ENCODE assay signal across 22 cellular contexts in the genomic region with DNA sequence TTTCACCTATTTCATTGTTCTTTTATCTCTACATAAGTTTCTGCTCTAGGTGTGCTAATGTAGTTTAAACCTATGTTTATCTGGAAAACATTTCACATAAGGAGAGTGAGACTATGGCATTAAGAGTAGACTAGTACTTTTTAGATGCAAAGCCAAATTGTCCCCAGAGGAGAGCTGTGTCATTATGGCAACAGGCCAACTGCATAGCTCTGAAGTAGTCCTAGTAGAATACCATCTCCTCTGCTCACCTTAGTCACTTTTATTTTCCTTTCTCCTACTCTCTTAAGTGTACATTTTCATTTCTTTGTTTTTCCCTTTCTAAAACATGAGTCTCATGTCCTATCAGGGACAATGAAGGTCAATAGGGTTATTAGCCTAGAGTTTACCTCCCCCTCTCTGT.
DNase-seq lines count a peak whose midpoint lies in the region; ATAC-seq and TF ChIP-seq lines count a peak whose summit lies in the region.
"Had no signal": no experiment of that assay in that cellular context is flagged by ENCODE, and none has a peak within 500 bp of the region (broad histone marks: within the 10 kb centered on the region; RNA-seq: fewer than 3 reads in every experiment).

No MANE protein-coding gene starts in this region.

- intact Hi-C loops in esophagus squamous epithelium (cut with DNase I): no loop called here

- in situ Hi-C loops in brain microvascular endothelial cell (cut with HindIII; ENCODE audit: low pct_ligation_motif_present, low sequenced_read_pairs): no loop called here

- H3K4me3 ChIP-seq in brain microvascular endothelial cell (ENCODE audit: low read depth, low read length) (no peak overlapping the region), esophagus squamous epithelium (no peak overlapping the region)
- H3K4me3 ChIP-seq: hepatocyte, K562, Peyer's patch had no signal

- no peak for TF ChIP-seq POLR2A in esophagus squamous epithelium (IDR thresholded peaks at IDR 0.05)

- H3K9me3 ChIP-seq in esophagus squamous epithelium: no peaks in the 10 kb centered on the region
- H3K9me3 ChIP-seq: Peyer's patch had no signal

- H3K36me3 ChIP-seq in brain microvascular endothelial cell (replicated peaks): no peaks in the 10 kb centered on the region
- H3K36me3 ChIP-seq in esophagus squamous epithelium: no peaks in the 10 kb centered on the region
- H3K36me3 ChIP-seq: Peyer's patch, WERI-Rb-1 had no signal

- H3K9me3 Mint-ChIP-seq in nephron progenitor cell: no peaks in the 10 kb centered on the region

- no peaks in the 10 kb centered on the region for H3K4me1 ChIP-seq in esophagus squamous epithelium
- H3K4me1 ChIP-seq: foreskin keratinocyte, Peyer's patch had no signal

- H3K27me3 ChIP-seq in brain microvascular endothelial cell (replicated peaks) (no peaks in the 10 kb centered on the region), esophagus squamous epithelium (no peaks in the 10 kb centered on the region)
- H3K27me3 ChIP-seq: hepatocyte, Peyer's patch had no signal

- no peak overlapping the region for H3K4me3 Mint-ChIP-seq in nephron progenitor cell

- H3K27ac Mint-ChIP-seq in nephron progenitor cell: peak overlapping the region; percentile 2

- peaks cover 5% of the 10 kb centered on the region for H3K27me3 Mint-ChIP-seq in nephron progenitor cell (ENCODE audit: low read depth, poor library complexity)

- no peak for ATAC-seq in GM18520 (IDR thresholded peaks at IDR 0.05; ENCODE audit: unreplicated experiment)
- ATAC-seq: foreskin keratinocyte, K562 had no signal

- H3K27ac ChIP-seq in brain microvascular endothelial cell (no peak overlapping the region), esophagus squamous epithelium (no peak overlapping the region)
- H3K27ac ChIP-seq: C4-2B, foreskin keratinocyte, hepatocyte, Peyer's patch, WERI-Rb-1 had no signal

- no peaks in the 10 kb centered on the region for H3K36me3 Mint-ChIP-seq in nephron progenitor cell (ENCODE audit: low read depth)

- TF ChIP-seq CTCF in brain microvascular endothelial cell (IDR thresholded peaks at IDR 0.05; ENCODE audit: low read depth, low read length, missing control alignments): no peak
- no peak for TF ChIP-seq CTCF in nephron progenitor cell (IDR thresholded peaks at IDR 0.05)
- TF ChIP-seq CTCF in esophagus squamous epithelium (IDR thresholded peaks at IDR 0.05): no peak

- peaks cover 36% of the 10 kb centered on the region for H3K4me1 Mint-ChIP-seq in nephron progenitor cell

- DNase-seq in NCI-H1436 (lab: John Stamatoyannopoulos, UW) (peak; percentile 29), NCI-H1436 treated with DMSO at 0.1 percent for 48 hours (lab: John Stamatoyannopoulos, UW) (no peak), M059J (ENCODE audit: low read depth) (peak; percentile 65), brain microvascular endothelial cell (peak; percentile 9), nephron progenitor cell (no peak), NCI-H2171 (lab: John Stamatoyannopoulos, UW) (no peak), esophagus squamous epithelium (lab: John Stamatoyannopoulos, UW) (no peak)
- DNase-seq: activated CD4-positive, alpha-beta T cell treated with anti-CD3 and anti-CD28 coated beads, Interleukin-2, amount 50 U/mL, for 1 hour; activated CD8-positive, alpha-beta memory T cell treated with anti-CD3 and anti-CD28 coated beads, Interleukin-2, amount 50 U/mL, for 48 hours; cortex of kidney; foreskin keratinocyte; H7; MV-4-11; NCI-H2171 treated with DMSO at 0.1 percent for 48 hours; NCI-H82; Peyer's patch; stimulated activated CD8-positive, alpha-beta memory T cell treated with anti-CD3 and anti-CD28 coated beads, Interleukin-4, amount 100 ng/mL, for 48 hours; WERI-Rb-1 had no signal

Comparison
In these comparisons a context has a peak if more than half of its experiments do, and no peak if none do; other contexts are left out.
1. DNase-seq: peak in NCI-H1436 (single experiment), M059J (single experiment) and brain microvascular endothelial cell (single experiment); none in NCI-H1436 treated with DMSO at 0.1 percent for 48 hours (single experiment), nephron progenitor cell (single experiment), NCI-H2171 (single experiment) and esophagus squamous epithelium (single experiment).